In genomic region chr10:28569506-28570159, GRCh38 we compare ENCODE assay signal across 13 cellular contexts. TPM values are rescaled to one million over a fixed set of nuclear protein-coding genes. Genes with fewer than 3 reads are reported as not detected.
A peak's percentile ranks its signal among the peaks of the same experiment; 100 is the strongest.
DNase-seq lines count a peak whose midpoint lies in the region; FAIRE-seq and TF ChIP-seq lines count a peak whose summit lies in the region.
"Had no signal": no experiment of that assay in that cellular context is flagged by ENCODE, and none has a peak within 500 bp of the region (broad histone marks: within the 10 kb centered on the region; RNA-seq: fewer than 3 reads in every experiment).

No MANE protein-coding gene starts in this region.

- H3K4me3 Mint-ChIP-seq in activated T-helper 2 cell treated with anti-CD3 and anti-CD28 coated beads, Interferon-gamma antibody, Interleukin-2, Interleukin-4, amounts not matched to agents 10 μg/mL and 5 μg/mL and 100 μg/mL, durations not matched to agents 14 hours and 24 hours and 36 hours (ENCODE audit: low read depth), result no peak overlapping the region
- H3K4me3 Mint-ChIP-seq in nephron progenitor cell, result no peak overlapping the region
- H3K4me3 Mint-ChIP-seq: activated B cell treated with CpG ODN at 0.5 μM for 24 hours; dendritic cell treated with granulocyte-macrophage colony-stimulating factor and Interleukin-4, amounts not matched to agents 40 ng/mL and 50 ng/mL, for 4 days had no signal

- H3K27ac ChIP-seq in mammary epithelial cell (ENCODE audit: insufficient read depth, low read depth, low read length), result peak overlapping the region; percentile 11
- no peak overlapping the region for H3K27ac ChIP-seq in breast epithelium
- H3K27ac ChIP-seq: skin epidermis had no signal

- no peaks in the 10 kb centered on the region for H3K27me3 Mint-ChIP-seq in activated T-helper 2 cell treated with anti-CD3 and anti-CD28 coated beads, Interferon-gamma antibody, Interleukin-2, Interleukin-4, amounts not matched to agents 10 μg/mL and 5 μg/mL and 100 μg/mL, durations not matched to agents 14 hours and 24 hours and 36 hours (ENCODE audit: low read depth)
- H3K27me3 Mint-ChIP-seq in nephron progenitor cell (ENCODE audit: low read depth, poor library complexity), result no peaks in the 10 kb centered on the region
- H3K27me3 Mint-ChIP-seq: activated B cell treated with CpG ODN at 0.5 μM for 24 hours; dendritic cell treated with granulocyte-macrophage colony-stimulating factor and Interleukin-4, amounts not matched to agents 40 ng/mL and 50 ng/mL, for 4 days had no signal

- H3K9me3 ChIP-seq in mammary epithelial cell (replicated peaks; ENCODE audit: insufficient read depth, low read length) (no peaks in the 10 kb centered on the region), breast epithelium (no peaks in the 10 kb centered on the region)
- H3K9me3 ChIP-seq: HAP-1 had no signal

- dilution Hi-C loops in mammary epithelial cell (cut with HindIII; ENCODE audit: low sequenced_read_pairs), result no loop called here

- CTCF ChIA-PET in mammary epithelial cell (lab: Charles Lee; ENCODE audit: low non-redundant PET), result no interaction called here

- H3K79me2 ChIP-seq in mammary epithelial cell (ENCODE audit: insufficient read depth, low read length), result peaks cover 98% of the 10 kb centered on the region

- in situ Hi-C loops in mammary epithelial cell (cut with MboI; ENCODE audit: low sequenced_read_pairs in 2 of 2), result no loop called here

- H3K4me1 Mint-ChIP-seq in activated T-helper 2 cell treated with anti-CD3 and anti-CD28 coated beads, Interferon-gamma antibody, Interleukin-2, Interleukin-4, amounts not matched to agents 10 μg/mL and 5 μg/mL and 100 μg/mL, durations not matched to agents 14 hours and 24 hours and 36 hours (ENCODE audit: low read depth), result peaks cover 51% of the 10 kb centered on the region
- peaks cover 16% of the 10 kb centered on the region for H3K4me1 Mint-ChIP-seq in nephron progenitor cell

- intact Hi-C loops in mammary epithelial cell (cut with micrococcal nuclease) (no loop called here), breast epithelium (cut with DNase I; ENCODE audit: low total_unique reads) (no loop called here)
- intact Hi-C loops in activated T-helper 2 cell treated with anti-CD3 and anti-CD28 coated beads, Interferon-gamma antibody, Interleukin-2, Interleukin-4, amounts not matched to agents 10 μg/mL and 5 μg/mL and 100 μg/mL, durations not matched to agents 14 hours and 24 hours and 36 hours (cut with micrococcal nuclease), result loop anchor here (2.0 to 5.0 kb wide), 2 partner anchors 19 to 37 kb away; partner anchors contain the start of gene WAC

- WGBS in mammary epithelial cell (ENCODE audit: low coverage, missing lambda C conversion rate), result 69% methylated on average over 3 of the region's 3 CpGs

- TF ChIP-seq CTCF in mammary epithelial cell (conservative IDR thresholded peaks at IDR 0.05 in 1 of 2, IDR thresholded peaks at IDR 0.05 in 1 of 2; ENCODE audit: extremely low read depth in 1 of 2, insufficient read depth in 1 of 2, low read depth in 1 of 2, low read length in 2 of 2) (no peak), breast epithelium (IDR thresholded peaks at IDR 0.05) (no peak), nephron progenitor cell (IDR thresholded peaks at IDR 0.05) (no peak)

- H4K20me1 ChIP-seq in mammary epithelial cell (ENCODE audit: insufficient read depth, low read length), result peaks cover 14% of the 10 kb centered on the region

- H3K9me3 Mint-ChIP-seq in activated T-helper 2 cell treated with anti-CD3 and anti-CD28 coated beads, Interferon-gamma antibody, Interleukin-2, Interleukin-4, amounts not matched to agents 10 μg/mL and 5 μg/mL and 100 μg/mL, durations not matched to agents 14 hours and 24 hours and 36 hours, result no peaks in the 10 kb centered on the region
- H3K9me3 Mint-ChIP-seq in nephron progenitor cell, result no peaks in the 10 kb centered on the region
- H3K9me3 Mint-ChIP-seq: activated B cell treated with CpG ODN at 0.5 μM for 24 hours; dendritic cell treated with granulocyte-macrophage colony-stimulating factor and Interleukin-4, amounts not matched to agents 40 ng/mL and 50 ng/mL, for 4 days had no signal

- H3K4me2 ChIP-seq in mammary epithelial cell (ENCODE audit: insufficient read depth, low read depth, low read length), result no peak overlapping the region

- H3K4me1 ChIP-seq in mammary epithelial cell (ENCODE audit: insufficient read depth, low read length) (peaks cover 12% of the 10 kb centered on the region), breast epithelium (no peaks in the 10 kb centered on the region)

- H3K9ac ChIP-seq in mammary epithelial cell (ENCODE audit: insufficient read depth, low read length), result no peak overlapping the region

- peaks cover 68% of the 10 kb centered on the region for H3K36me3 Mint-ChIP-seq in activated T-helper 2 cell treated with anti-CD3 and anti-CD28 coated beads, Interferon-gamma antibody, Interleukin-2, Interleukin-4, amounts not matched to agents 10 μg/mL and 5 μg/mL and 100 μg/mL, durations not matched to agents 14 hours and 24 hours and 36 hours (ENCODE audit: low read depth)
- H3K36me3 Mint-ChIP-seq in nephron progenitor cell (ENCODE audit: low read depth), result peaks cover 70% of the 10 kb centered on the region

- H2AFZ ChIP-seq in mammary epithelial cell (ENCODE audit: low read depth, low read length), result no peak overlapping the region

- DNase-seq in mammary epithelial cell, result peak; percentile 41
- no peak for DNase-seq in breast epithelium (ENCODE audit: low spot score in 2 of 2)
- no peak for DNase-seq in activated T-helper 2 cell treated with anti-CD3 and anti-CD28 coated beads, Interferon-gamma antibody, Interleukin-2, Interleukin-4, amounts not matched to agents 10 μg/mL and 5 μg/mL and 100 μg/mL, durations not matched to agents 14 hours and 24 hours and 36 hours (ENCODE audit: low spot score)
- peak; percentile 15 for DNase-seq in hepatic stellate cell (ENCODE audit: low spot score)
- peak; percentile 6 for DNase-seq in urothelium cell line (ENCODE audit: low spot score)
- DNase-seq in NCI-H1105 (lab: John Stamatoyannopoulos, UW), result no peak
- DNase-seq in DMS79 (lab: John Stamatoyannopoulos, UW), result no peak
- DNase-seq in nephron progenitor cell, result no peak
- DNase-seq: activated B cell treated with CpG ODN at 0.5 μM for 24 hours, COR-L47 had no signal

- no TSS peak for BruUV-seq in mammary epithelial cell (replicated peaks; lab: Mats Ljungman, UMichigan)

- peak overlapping the region; percentile 72 for H3K27ac Mint-ChIP-seq in activated T-helper 2 cell treated with anti-CD3 and anti-CD28 coated beads, Interferon-gamma antibody, Interleukin-2, Interleukin-4, amounts not matched to agents 10 μg/mL and 5 μg/mL and 100 μg/mL, durations not matched to agents 14 hours and 24 hours and 36 hours
- no peak overlapping the region for H3K27ac Mint-ChIP-seq in nephron progenitor cell
- H3K27ac Mint-ChIP-seq: activated B cell treated with CpG ODN at 0.5 μM for 24 hours; dendritic cell treated with granulocyte-macrophage colony-stimulating factor and Interleukin-4, amounts not matched to agents 40 ng/mL and 50 ng/mL, for 4 days had no signal

- H3K27me3 ChIP-seq in mammary epithelial cell (ENCODE audit: insufficient read depth, low read length) (no peaks in the 10 kb centered on the region), breast epithelium (no peaks in the 10 kb centered on the region)

- H3K4me3 ChIP-seq in mammary epithelial cell (replicated peaks in 1 of 3; ENCODE audit: insufficient read depth in 1 of 3, low read depth in 2 of 3, low read length in 3 of 3), result no peak overlapping the region
- H3K4me3 ChIP-seq in breast epithelium, result no peak overlapping the region
- H3K4me3 ChIP-seq: HAP-1, skin epidermis had no signal

- H3K36me3 ChIP-seq in mammary epithelial cell (ENCODE audit: insufficient read depth, low read length) (peaks cover 11% of the 10 kb centered on the region), breast epithelium (no peaks in the 10 kb centered on the region)

- no peak for TF ChIP-seq POLR2A in breast epithelium (IDR thresholded peaks at IDR 0.05)

- no peak for FAIRE-seq in urothelium cell line (lab: Jason Lieb, UNC)

RNA-seq across cellular contexts. Expression of gene WAC, which starts 36.7 kb away (rescaled TPM):
- total RNA-seq in mammary epithelial cell (100 to 1,000 TPM in 1 of 2 donors, 10 to 100 TPM in 1; 57.0 to 105 TPM), breast epithelium (100 to 1,000 TPM; 124 to 180 (median 142) TPM)
- polyA plus RNA-seq in mammary epithelial cell, result 58.6 TPM
- polyA minus RNA-seq in mammary epithelial cell, result 39.1 TPM
- total RNA-seq in activated T-helper 2 cell treated with anti-CD3 and anti-CD28 coated beads, Interferon-gamma antibody, Interleukin-2, Interleukin-4, amounts not matched to agents 10 μg/mL and 5 μg/mL and 100 μg/mL, durations not matched to agents 14 hours and 24 hours and 36 hours, result 126 and 130 TPM in 2 replicates

Comparison
In these comparisons a context has a peak if more than half of its experiments do, and no peak if none do; other contexts are left out.
1. DNase-seq: peak in mammary epithelial cell (single experiment), hepatic stellate cell (single experiment) and urothelium cell line (single experiment); none in breast epithelium (0 of 2), activated T-helper 2 cell treated with anti-CD3 and anti-CD28 coated beads, Interferon-gamma antibody, Interleukin-2, Interleukin-4, amounts not matched to agents 10 μg/mL and 5 μg/mL and 100 μg/mL, durations not matched to agents 14 hours and 24 hours and 36 hours (single experiment), NCI-H1105 (single experiment), DMS79 (single experiment) and nephron progenitor cell (single experiment).